Comparison of ENCODE assay signal across 29 cellular contexts in the genomic region with DNA sequence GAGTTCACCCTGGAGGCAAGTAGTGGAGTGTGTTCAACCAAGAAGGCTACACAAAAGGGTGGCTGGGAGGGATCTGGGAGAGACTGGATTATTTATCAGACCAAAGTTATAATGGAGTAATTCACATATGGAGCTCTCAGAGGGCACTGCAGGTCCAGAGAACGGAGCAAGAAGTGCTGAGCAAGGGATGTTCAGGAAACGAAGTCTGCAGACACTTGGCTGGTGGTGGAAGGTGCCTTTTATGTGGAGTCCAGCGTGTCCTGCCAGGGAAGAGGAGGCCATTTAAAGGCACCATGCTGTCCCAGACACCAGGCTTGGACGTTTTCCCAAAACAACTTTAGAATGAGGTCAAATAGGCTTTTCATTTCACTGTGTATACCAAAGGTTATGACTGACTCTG.
A peak's percentile ranks its signal among the peaks of the same experiment; 100 is the strongest.
DNase-seq lines count a peak whose midpoint lies in the region; ATAC-seq and TF ChIP-seq lines count a peak whose summit lies in the region.
"Had no signal": no experiment of that assay in that cellular context is flagged by ENCODE, and none has a peak within 500 bp of the region (broad histone marks: within the 10 kb centered on the region; RNA-seq: fewer than 3 reads in every experiment).

No MANE protein-coding gene starts in this region.

- CTCF ChIA-PET in CD4-positive, alpha-beta T cell (lab: Charles Lee) = no interaction called here

- no peaks in the 10 kb centered on the region for H3K27me3 ChIP-seq in HAP-1 (ENCODE audit: low read depth)
- no peaks in the 10 kb centered on the region for H3K27me3 ChIP-seq in CD4-positive, alpha-beta T cell (ENCODE audit: control insufficient read depth, insufficient read depth, low read length)
- H3K27me3 ChIP-seq: BE2C, breast epithelium, tibial artery had no signal

- no peak overlapping the region for H3K4me3 Mint-ChIP-seq in CD4-positive, alpha-beta T cell
- H3K4me3 Mint-ChIP-seq: activated CD4-positive, alpha-beta T cell treated with anti-CD3 and anti-CD28 coated beads for 36 hours; activated CD8-positive, alpha-beta T cell treated with anti-CD3 and anti-CD28 coated beads, Interleukin-2, amount 10 ng/mL, durations not matched to agents 7 days and 5 days; activated naive CD4-positive, alpha-beta T cell treated with anti-CD3 and anti-CD28 coated beads, Interleukin-2, amount 50 U/mL, for 24 hours; activated T-helper 17 cell treated with anti-CD3 and anti-CD28 coated beads, Interleukin-2, amount 50 U/mL, for 72 hours had no signal

- intact Hi-C loops in CD4-positive, alpha-beta T cell (cut with DNase I, micrococcal nuclease) = no loop called here

- no peaks in the 10 kb centered on the region for H3K9me3 Mint-ChIP-seq in CD4-positive, alpha-beta T cell
- H3K9me3 Mint-ChIP-seq: activated naive CD4-positive, alpha-beta T cell treated with anti-CD3 and anti-CD28 coated beads, Interleukin-2, amount 50 U/mL, for 24 hours; activated T-helper 17 cell treated with anti-CD3 and anti-CD28 coated beads, Interleukin-2, amount 50 U/mL, for 72 hours had no signal

- H3K36me3 Mint-ChIP-seq in CD4-positive, alpha-beta T cell (ENCODE audit: low read depth) = no peaks in the 10 kb centered on the region
- H3K36me3 Mint-ChIP-seq: activated naive CD4-positive, alpha-beta T cell treated with anti-CD3 and anti-CD28 coated beads, Interleukin-2, amount 50 U/mL, for 24 hours had no signal

- no peak overlapping the region for H3K4me3 ChIP-seq in HAP-1
- no peak overlapping the region for H3K4me3 ChIP-seq in astrocyte of the cerebellum (ENCODE audit: low read depth, low read length)
- H3K4me3 ChIP-seq: breast epithelium, tibial artery had no signal

- H3K4me1 ChIP-seq in HAP-1 = no peaks in the 10 kb centered on the region
- H3K4me1 ChIP-seq: breast epithelium, tibial artery had no signal

- no peak for ATAC-seq in HG02642 (IDR thresholded peaks at IDR 0.05; ENCODE audit: poor library complexity, unreplicated experiment)
- ATAC-seq in CD4-positive, alpha-beta T cell (ENCODE audit: poor library complexity) = no peak
- ATAC-seq: activated CD4-positive, alpha-beta T cell treated with anti-CD3 and anti-CD28 coated beads for 36 hours; activated CD8-positive, alpha-beta T cell treated with anti-CD3 and anti-CD28 coated beads, Interleukin-2, amount 10 ng/mL, durations not matched to agents 7 days and 5 days; activated T-helper 17 cell treated with anti-CD3 and anti-CD28 coated beads, Interleukin-2, amount 50 U/mL, for 72 hours; left cardiac atrium; Panc1 had no signal

- no peak overlapping the region for H3K27ac Mint-ChIP-seq in CD4-positive, alpha-beta T cell
- H3K27ac Mint-ChIP-seq: activated CD4-positive, alpha-beta T cell treated with anti-CD3 and anti-CD28 coated beads for 36 hours; activated CD8-positive, alpha-beta T cell treated with anti-CD3 and anti-CD28 coated beads, Interleukin-2, amount 10 ng/mL, durations not matched to agents 7 days and 5 days; activated naive CD4-positive, alpha-beta T cell treated with anti-CD3 and anti-CD28 coated beads, Interleukin-2, amount 50 U/mL, for 24 hours; activated T-helper 17 cell treated with anti-CD3 and anti-CD28 coated beads, Interleukin-2, amount 50 U/mL, for 72 hours had no signal

- H3K27me3 Mint-ChIP-seq in CD4-positive, alpha-beta T cell = peaks cover 5% of the 10 kb centered on the region
- H3K27me3 Mint-ChIP-seq: activated naive CD4-positive, alpha-beta T cell treated with anti-CD3 and anti-CD28 coated beads, Interleukin-2, amount 50 U/mL, for 24 hours had no signal

- H3K9me3 ChIP-seq in HAP-1 = no peaks in the 10 kb centered on the region
- no peaks in the 10 kb centered on the region for H3K9me3 ChIP-seq in CD4-positive, alpha-beta T cell (ENCODE audit: control insufficient read depth, low read length)

- DNase-seq in HAP-1 (ENCODE audit: low spot score in 2 of 2) (peak; percentile 45 to 61), astrocyte of the cerebellum (ENCODE audit: low read depth) (peak; percentile 6), medulla oblongata (ENCODE audit: extremely low spot score) (peak; percentile 68), smooth muscle cell of the brain vasculature (ENCODE audit: low read depth, low spot score) (peak; percentile 56), HPDE6-E6E7 (ENCODE audit: extremely low spot score) (no peak)
- no peak for DNase-seq in CD4-positive, alpha-beta T cell
- DNase-seq: ACHN; activated CD4-positive, alpha-beta T cell treated with anti-CD3 and anti-CD28 coated beads for 36 hours; activated CD8-positive, alpha-beta T cell treated with anti-CD3 and anti-CD28 coated beads, Interleukin-2, amount 10 ng/mL, durations not matched to agents 7 days and 5 days; amniotic stem cell; BE2C; DMS153; effector CD8-positive, alpha-beta T cell; GDM1; IMR-90; left cardiac atrium; NCI-H1048; NCI-H1694; NCI-H2171; NCI-H510A treated with DMSO at 0.1 percent for 48 hours; SHP77 treated with DMSO at 0.1 percent for 48 hours; stimulated activated CD4-positive, alpha-beta T cell treated with anti-CD3 and anti-CD28 coated beads, Interleukin-4, amount 100 ng/mL, for 24 hours; tibial artery had no signal

- no peaks in the 10 kb centered on the region for H3K4me1 Mint-ChIP-seq in CD4-positive, alpha-beta T cell (ENCODE audit: low read depth)
- H3K4me1 Mint-ChIP-seq: activated CD4-positive, alpha-beta T cell treated with anti-CD3 and anti-CD28 coated beads for 36 hours; activated naive CD4-positive, alpha-beta T cell treated with anti-CD3 and anti-CD28 coated beads, Interleukin-2, amount 50 U/mL, for 24 hours; activated T-helper 17 cell treated with anti-CD3 and anti-CD28 coated beads, Interleukin-2, amount 50 U/mL, for 72 hours had no signal

- in situ Hi-C loops in HAP-1 (cut with MboI; ENCODE audit: low sequenced_read_pairs) = no loop called here
- in situ Hi-C loops in astrocyte of the cerebellum (cut with HindIII; ENCODE audit: low sequenced_read_pairs) = no loop called here

- POLR2A ChIA-PET in CD4-positive, alpha-beta T cell (lab: Charles Lee) = no interaction called here

- H3K27ac ChIP-seq in CD4-positive, alpha-beta T cell (ENCODE audit: low read depth, low read length) = no peak overlapping the region
- H3K27ac ChIP-seq: breast epithelium, tibial artery, VCaP had no signal

- H3K36me3 ChIP-seq in HAP-1 (replicated peaks) = no peaks in the 10 kb centered on the region
- H3K36me3 ChIP-seq: breast epithelium, tibial artery had no signal

- TF ChIP-seq CTCF in astrocyte of the cerebellum (IDR thresholded peaks at IDR 0.05; ENCODE audit: low read depth, low read length, missing control alignments) = no peak
- no peak for TF ChIP-seq CTCF in CD4-positive, alpha-beta T cell (IDR thresholded peaks at IDR 0.05)

Comparison
In these comparisons a context has a peak if more than half of its experiments do, and no peak if none do; other contexts are left out.
1. DNase-seq: peak in HAP-1 (2 of 2), astrocyte of the cerebellum (single experiment), medulla oblongata (single experiment) and smooth muscle cell of the brain vasculature (single experiment); none in HPDE6-E6E7 (single experiment) and CD4-positive, alpha-beta T cell (0 of 10).